In the genomic region with DNA sequence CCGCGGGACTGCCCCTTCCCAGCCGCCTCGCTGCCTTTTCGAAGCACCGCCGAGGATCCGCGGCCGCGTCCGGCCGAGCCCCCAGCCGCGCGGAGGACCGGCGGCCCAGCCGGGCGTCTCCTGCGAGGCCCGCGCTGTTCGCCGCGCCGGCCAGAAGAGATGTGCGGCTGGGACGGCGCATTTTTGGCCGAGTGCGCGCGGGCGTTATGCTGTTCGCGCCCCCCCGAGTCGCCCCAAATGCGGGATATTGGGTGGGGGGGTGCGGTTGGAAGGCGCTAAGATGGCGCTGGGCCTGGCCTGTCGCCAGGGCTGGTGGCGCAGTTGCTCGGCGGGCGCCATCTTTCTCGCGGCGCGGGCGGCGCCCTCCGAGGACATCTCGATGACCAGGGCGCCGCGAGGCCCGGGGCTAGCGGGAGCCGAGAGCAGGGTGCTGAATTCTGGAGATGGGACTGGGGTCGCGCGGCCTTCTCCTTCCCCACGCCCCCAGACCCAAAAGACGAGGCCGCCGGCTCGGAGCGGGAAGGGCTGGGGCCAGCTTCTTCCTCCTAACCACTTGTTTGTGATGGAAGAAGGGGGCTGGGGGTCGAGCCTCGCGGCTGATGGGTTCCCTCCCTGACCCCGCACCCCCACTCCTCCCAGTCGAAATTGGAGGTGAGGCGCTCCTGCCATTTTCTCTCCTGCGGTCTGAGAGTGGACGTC, we compare ENCODE assay signal across 1 cellular context.
A peak's percentile ranks its signal among the peaks of the same experiment; 100 is the strongest.
TF ChIP-seq lines count a peak whose summit lies in the region.

No MANE protein-coding gene starts in this region.

TF ChIP-seq in K562, 482 proteins besides CTCF, POLR2A, EP300 and RAD21 (continued from another document and continues in another):
- TF ChIP-seq, protein P1, sequence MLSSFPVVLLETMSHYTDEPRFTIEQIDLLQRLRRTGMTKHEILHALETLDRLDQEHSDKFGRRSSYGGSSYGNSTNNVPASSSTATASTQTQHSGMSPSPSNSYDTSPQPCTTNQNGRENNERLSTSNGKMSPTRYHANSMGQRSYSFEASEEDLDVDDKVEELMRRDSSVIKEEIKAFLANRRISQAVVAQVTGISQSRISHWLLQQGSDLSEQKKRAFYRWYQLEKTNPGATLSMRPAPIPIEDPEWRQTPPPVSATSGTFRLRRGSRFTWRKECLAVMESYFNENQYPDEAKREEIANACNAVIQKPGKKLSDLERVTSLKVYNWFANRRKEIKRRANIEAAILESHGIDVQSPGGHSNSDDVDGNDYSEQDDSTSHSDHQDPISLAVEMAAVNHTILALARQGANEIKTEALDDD (IDR thresholded peaks at IDR 0.05) = no peak
- TF ChIP-seq SP1 (CRISPR knock-in tag; IDR thresholded peaks at IDR 0.05) (peak; percentile 74), CHD2 (IDR thresholded peaks at IDR 0.05; ENCODE audit: low read depth, low read length) (peak; percentile 48), EWSR1 (IDR thresholded peaks at IDR 0.05; ENCODE audit: borderline replicate concordance, low read depth, partially characterized antibody) (no peak), PHB (CRISPR knock-in tag; IDR thresholded peaks at IDR 0.05) (peak; percentile 95; the same call in 1 of the 2 replicates), ZSCAN32 (CRISPR knock-in tag; IDR thresholded peaks at IDR 0.05) (peak; percentile 2; the same call in 1 of the 2 replicates), NR4A1 (CRISPR knock-in tag; IDR thresholded peaks at IDR 0.05) (no peak), NR4A1 (tag; IDR thresholded peaks at IDR 0.05) (peak; percentile 81), PURB (CRISPR knock-in tag; IDR thresholded peaks at IDR 0.05; ENCODE audit: low read depth) (no peak), CHD1 (IDR thresholded peaks at IDR 0.05; ENCODE audit: low read length) (peak; percentile 39), XRCC4 (IDR thresholded peaks at IDR 0.05; ENCODE audit: extremely low read depth, insufficient read depth, insufficient read length) (no peak), HDAC8 (tag; IDR thresholded peaks at IDR 0.05) (peak; percentile 80), HMG20B (CRISPR knock-in tag; IDR thresholded peaks at IDR 0.05) (no peak), ELF2 (CRISPR knock-in tag; IDR thresholded peaks at IDR 0.05) (peak; percentile 72), EP400 (IDR thresholded peaks at IDR 0.05) (peak; percentile 99), ATF1 (CRISPR knock-in tag; IDR thresholded peaks at IDR 0.05) (no peak), ATF1 (tag; IDR thresholded peaks at IDR 0.05) (peak; percentile 49; the same call in 1 of the 2 replicates), TEAD4 (IDR thresholded peaks at IDR 0.05; ENCODE audit: low read length) (no peak), TEAD4 (CRISPR knock-in tag; IDR thresholded peaks at IDR 0.05; ENCODE audit: borderline replicate concordance) (no peak), TAF1 (IDR thresholded peaks at IDR 0.05; ENCODE audit: control insufficient read depth, extremely low read depth, insufficient read depth, low read length, severe bottlenecking) (peak; percentile 82), TBP (optimal IDR thresholded peaks at IDR 0.05; ENCODE audit: low read depth, low read length) (peak; percentile 63), FOXM1 (IDR thresholded peaks at IDR 0.05; ENCODE audit: low read depth) (no peak), FOXM1 (CRISPR knock-in tag; IDR thresholded peaks at IDR 0.05; ENCODE audit: low read depth) (0 out of 2 replicates have a peak, but pooled peaks have one; percentile 65), ZSCAN29 (IDR thresholded peaks at IDR 0.05) (no peak; the same call in none of the 2 replicates), RBM15 (IDR thresholded peaks at IDR 0.05; ENCODE audit: insufficient read depth, low read length) (0 out of 2 replicates have a peak, but pooled peaks have one; percentile 20), SMARCA5 (IDR thresholded peaks at IDR 0.05) (no peak)
- TF ChIP-seq, protein P2, sequence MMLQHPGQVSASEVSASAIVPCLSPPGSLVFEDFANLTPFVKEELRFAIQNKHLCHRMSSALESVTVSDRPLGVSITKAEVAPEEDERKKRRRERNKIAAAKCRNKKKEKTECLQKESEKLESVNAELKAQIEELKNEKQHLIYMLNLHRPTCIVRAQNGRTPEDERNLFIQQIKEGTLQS (IDR thresholded peaks at IDR 0.05) = no peak
- TF ChIP-seq, protein P2 (CRISPR knock-in tag; conservative IDR thresholded peaks at IDR 0.05) = no peak; the same call in 1 of the 2 replicates
- TF ChIP-seq, protein P3, sequence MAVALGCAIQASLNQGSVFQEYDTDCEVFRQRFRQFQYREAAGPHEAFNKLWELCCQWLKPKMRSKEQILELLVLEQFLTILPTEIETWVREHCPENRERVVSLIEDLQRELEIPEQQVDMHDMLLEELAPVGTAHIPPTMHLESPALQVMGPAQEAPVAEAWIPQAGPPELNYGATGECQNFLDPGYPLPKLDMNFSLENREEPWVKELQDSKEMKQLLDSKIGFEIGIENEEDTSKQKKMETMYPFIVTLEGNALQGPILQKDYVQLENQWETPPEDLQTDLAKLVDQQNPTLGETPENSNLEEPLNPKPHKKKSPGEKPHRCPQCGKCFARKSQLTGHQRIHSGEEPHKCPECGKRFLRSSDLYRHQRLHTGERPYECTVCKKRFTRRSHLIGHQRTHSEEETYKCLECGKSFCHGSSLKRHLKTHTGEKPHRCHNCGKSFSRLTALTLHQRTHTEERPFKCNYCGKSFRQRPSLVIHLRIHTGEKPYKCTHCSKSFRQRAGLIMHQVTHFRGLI (CRISPR knock-in tag; IDR thresholded peaks at IDR 0.05) = no peak
- TF ChIP-seq, protein P4, sequence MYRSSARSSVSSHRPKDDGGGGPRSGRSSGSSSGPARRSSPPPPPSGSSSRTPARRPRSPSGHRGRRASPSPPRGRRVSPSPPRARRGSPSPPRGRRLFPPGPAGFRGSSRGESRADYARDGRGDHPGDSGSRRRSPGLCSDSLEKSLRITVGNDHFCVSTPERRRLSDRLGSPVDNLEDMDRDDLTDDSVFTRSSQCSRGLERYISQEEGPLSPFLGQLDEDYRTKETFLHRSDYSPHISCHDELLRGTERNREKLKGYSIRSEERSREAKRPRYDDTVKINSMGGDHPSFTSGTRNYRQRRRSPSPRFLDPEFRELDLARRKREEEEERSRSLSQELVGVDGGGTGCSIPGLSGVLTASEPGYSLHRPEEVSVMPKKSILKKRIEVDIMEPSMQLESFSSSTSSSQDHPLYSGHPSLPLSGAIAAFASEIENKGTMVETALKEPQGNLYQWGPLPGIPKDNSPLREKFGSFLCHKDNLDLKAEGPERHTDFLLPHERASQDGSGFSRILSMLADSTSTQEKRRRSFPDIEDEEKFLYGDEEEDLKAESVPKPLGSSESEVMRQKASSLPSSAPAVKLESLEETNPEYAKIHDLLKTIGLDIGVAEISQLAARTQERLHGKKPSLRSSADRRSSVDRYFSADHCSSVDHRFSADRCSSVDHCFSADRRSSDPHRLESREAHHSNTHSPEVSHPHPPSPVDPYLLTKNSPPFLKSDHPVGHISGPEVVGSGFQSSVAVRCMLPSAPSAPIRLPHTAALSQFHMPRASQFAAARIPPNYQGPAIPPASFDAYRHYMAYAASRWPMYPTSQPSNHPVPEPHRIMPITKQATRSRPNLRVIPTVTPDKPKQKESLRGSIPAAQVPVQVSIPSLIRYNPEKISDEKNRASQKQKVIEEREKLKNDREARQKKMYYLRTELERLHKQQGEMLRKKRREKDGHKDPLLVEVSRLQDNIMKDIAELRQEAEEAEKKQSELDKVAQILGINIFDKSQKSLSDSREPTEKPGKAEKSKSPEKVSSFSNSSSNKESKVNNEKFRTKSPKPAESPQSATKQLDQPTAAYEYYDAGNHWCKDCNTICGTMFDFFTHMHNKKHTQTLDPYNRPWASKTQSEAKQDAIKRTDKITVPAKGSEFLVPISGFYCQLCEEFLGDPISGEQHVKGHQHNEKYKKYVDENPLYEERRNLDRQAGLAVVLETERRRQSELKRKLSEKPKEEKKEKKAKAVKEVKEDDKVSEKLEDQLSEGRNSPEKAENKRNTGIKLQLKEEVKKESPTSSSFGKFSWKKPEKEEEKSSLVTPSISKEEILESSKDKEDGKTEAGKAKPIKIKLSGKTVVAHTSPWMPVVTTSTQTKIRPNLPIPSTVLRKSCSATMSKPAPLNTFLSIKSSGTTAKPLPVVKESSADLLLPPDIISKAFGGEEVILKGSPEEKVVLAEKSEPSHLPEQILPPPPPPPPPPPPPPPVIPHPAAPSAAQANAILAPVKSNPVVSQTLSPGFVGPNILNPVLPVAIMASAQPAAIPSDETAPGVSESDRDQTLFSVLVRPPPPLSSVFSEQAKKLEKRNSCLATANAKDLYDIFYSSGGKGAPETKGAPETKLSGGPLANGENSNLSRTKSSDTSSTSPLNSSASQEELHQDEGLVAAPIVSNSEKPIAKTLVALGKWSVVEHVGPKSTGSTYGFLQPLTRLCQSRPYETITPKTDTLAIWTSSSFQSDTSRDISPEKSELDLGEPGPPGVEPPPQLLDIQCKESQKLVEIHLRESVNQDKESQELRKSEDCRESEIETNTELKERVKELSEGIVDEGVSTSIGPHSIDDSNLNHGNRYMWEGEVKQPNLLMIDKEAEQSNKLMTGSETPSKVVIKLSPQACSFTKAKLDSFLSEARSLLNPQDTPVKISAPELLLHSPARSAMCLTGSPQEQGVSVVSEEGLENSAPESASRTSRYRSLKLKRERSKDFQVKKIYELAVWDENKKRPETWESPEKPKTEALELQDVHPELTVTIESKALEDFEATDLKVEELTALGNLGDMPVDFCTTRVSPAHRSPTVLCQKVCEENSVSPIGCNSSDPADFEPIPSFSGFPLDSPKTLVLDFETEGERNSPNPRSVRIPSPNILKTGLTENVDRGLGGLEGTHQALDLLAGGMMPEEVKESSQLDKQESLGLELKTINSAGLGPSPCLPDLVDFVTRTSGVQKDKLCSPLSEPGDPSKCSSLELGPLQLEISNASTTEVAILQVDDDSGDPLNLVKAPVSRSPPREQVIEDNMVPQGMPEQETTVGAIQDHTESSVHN (IDR thresholded peaks at IDR 0.05; ENCODE audit: borderline replicate concordance in 1 of 2, low read depth in 1 of 2) = no peak
- TF ChIP-seq, protein P5, sequence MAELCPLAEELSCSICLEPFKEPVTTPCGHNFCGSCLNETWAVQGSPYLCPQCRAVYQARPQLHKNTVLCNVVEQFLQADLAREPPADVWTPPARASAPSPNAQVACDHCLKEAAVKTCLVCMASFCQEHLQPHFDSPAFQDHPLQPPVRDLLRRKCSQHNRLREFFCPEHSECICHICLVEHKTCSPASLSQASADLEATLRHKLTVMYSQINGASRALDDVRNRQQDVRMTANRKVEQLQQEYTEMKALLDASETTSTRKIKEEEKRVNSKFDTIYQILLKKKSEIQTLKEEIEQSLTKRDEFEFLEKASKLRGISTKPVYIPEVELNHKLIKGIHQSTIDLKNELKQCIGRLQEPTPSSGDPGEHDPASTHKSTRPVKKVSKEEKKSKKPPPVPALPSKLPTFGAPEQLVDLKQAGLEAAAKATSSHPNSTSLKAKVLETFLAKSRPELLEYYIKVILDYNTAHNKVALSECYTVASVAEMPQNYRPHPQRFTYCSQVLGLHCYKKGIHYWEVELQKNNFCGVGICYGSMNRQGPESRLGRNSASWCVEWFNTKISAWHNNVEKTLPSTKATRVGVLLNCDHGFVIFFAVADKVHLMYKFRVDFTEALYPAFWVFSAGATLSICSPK (IDR thresholded peaks at IDR 0.05; ENCODE audit: borderline replicate concordance) = no peak
- TF ChIP-seq, protein P6, sequence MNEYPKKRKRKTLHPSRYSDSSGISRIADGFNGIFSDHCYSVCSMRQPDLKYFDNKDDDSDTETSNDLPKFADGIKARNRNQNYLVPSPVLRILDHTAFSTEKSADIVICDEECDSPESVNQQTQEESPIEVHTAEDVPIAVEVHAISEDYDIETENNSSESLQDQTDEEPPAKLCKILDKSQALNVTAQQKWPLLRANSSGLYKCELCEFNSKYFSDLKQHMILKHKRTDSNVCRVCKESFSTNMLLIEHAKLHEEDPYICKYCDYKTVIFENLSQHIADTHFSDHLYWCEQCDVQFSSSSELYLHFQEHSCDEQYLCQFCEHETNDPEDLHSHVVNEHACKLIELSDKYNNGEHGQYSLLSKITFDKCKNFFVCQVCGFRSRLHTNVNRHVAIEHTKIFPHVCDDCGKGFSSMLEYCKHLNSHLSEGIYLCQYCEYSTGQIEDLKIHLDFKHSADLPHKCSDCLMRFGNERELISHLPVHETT (CRISPR knock-in tag; conservative IDR thresholded peaks at IDR 0.05 in 1 of 2, IDR thresholded peaks at IDR 0.05 in 1 of 2) = no peak; a peak in 1 of 4 replicates
- TF ChIP-seq, protein P7, sequence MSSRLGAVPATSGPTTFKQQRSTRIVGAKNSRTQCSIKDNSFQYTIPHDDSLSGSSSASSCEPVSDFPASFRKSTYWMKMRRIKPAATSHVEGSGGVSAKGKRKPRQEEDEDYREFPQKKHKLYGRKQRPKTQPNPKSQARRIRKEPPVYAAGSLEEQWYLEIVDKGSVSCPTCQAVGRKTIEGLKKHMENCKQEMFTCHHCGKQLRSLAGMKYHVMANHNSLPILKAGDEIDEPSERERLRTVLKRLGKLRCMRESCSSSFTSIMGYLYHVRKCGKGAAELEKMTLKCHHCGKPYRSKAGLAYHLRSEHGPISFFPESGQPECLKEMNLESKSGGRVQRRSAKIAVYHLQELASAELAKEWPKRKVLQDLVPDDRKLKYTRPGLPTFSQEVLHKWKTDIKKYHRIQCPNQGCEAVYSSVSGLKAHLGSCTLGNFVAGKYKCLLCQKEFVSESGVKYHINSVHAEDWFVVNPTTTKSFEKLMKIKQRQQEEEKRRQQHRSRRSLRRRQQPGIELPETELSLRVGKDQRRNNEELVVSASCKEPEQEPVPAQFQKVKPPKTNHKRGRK (tag; IDR thresholded peaks at IDR 0.05) = no peak
- TF ChIP-seq, protein P8, sequence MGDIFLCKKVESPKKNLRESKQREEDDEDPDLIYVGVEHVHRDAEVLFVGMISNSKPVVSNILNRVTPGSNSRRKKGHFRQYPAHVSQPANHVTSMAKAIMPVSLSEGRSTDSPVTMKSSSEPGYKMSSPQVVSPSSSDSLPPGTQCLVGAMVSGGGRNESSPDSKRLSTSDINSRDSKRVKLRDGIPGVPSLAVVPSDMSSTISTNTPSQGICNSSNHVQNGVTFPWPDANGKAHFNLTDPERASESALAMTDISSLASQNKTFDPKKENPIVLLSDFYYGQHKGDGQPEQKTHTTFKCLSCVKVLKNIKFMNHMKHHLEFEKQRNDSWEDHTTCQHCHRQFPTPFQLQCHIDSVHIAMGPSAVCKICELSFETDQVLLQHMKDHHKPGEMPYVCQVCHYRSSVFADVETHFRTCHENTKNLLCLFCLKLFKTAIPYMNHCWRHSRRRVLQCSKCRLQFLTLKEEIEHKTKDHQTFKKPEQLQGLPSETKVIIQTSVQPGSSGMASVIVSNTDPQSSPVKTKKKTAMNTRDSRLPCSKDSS (IDR thresholded peaks at IDR 0.05; ENCODE audit: low read depth, partially characterized antibody) = no peak
